ENCODE assay signal across 1 cellular context in genomic region chr2:237987263-237987662, GRCh38.
TF ChIP-seq lines count a peak whose summit lies in the region.

No MANE protein-coding gene starts in this region.

TF ChIP-seq in IMR-90, 13 proteins besides CTCF, POLR2A, EP300 and RAD21:
- TF ChIP-seq RCOR1 (IDR thresholded peaks at IDR 0.05; ENCODE audit: insufficient replicate concordance, low read length): no peak
- TF ChIP-seq MXI1 (IDR thresholded peaks at IDR 0.05; ENCODE audit: borderline replicate concordance, low read depth, low read length): no peak
- no peak for TF ChIP-seq CHD1 (IDR thresholded peaks at IDR 0.05; ENCODE audit: low read depth, low read length)
- TF ChIP-seq NFE2L2 (IDR thresholded peaks at IDR 0.05; ENCODE audit: low read depth, low read length): no peak
- no peak for TF ChIP-seq USF2 (IDR thresholded peaks at IDR 0.05; ENCODE audit: low read depth, low read length)
- TF ChIP-seq FOS (IDR thresholded peaks at IDR 0.05; ENCODE audit: low read depth, low read length): no peak
- no peak for TF ChIP-seq BHLHE40 (IDR thresholded peaks at IDR 0.05; ENCODE audit: low read depth, low read length)
- TF ChIP-seq CEBPB (IDR thresholded peaks at IDR 0.05; ENCODE audit: low read depth, low read length): no peak
- no peak for TF ChIP-seq RFX5 (IDR thresholded peaks at IDR 0.05; ENCODE audit: low read depth, low read length)
- no peak for TF ChIP-seq SMC3 (IDR thresholded peaks at IDR 0.05; ENCODE audit: low read depth, low read length)
- no peak for TF ChIP-seq ELK1 (IDR thresholded peaks at IDR 0.05; ENCODE audit: borderline replicate concordance, low read depth, low read length)
- TF ChIP-seq MAFK (IDR thresholded peaks at IDR 0.05; ENCODE audit: low read depth, low read length): no peak
- no peak for TF ChIP-seq MAZ (IDR thresholded peaks at IDR 0.05; ENCODE audit: borderline replicate concordance, low read depth, low read length)
